In the genomic region with DNA sequence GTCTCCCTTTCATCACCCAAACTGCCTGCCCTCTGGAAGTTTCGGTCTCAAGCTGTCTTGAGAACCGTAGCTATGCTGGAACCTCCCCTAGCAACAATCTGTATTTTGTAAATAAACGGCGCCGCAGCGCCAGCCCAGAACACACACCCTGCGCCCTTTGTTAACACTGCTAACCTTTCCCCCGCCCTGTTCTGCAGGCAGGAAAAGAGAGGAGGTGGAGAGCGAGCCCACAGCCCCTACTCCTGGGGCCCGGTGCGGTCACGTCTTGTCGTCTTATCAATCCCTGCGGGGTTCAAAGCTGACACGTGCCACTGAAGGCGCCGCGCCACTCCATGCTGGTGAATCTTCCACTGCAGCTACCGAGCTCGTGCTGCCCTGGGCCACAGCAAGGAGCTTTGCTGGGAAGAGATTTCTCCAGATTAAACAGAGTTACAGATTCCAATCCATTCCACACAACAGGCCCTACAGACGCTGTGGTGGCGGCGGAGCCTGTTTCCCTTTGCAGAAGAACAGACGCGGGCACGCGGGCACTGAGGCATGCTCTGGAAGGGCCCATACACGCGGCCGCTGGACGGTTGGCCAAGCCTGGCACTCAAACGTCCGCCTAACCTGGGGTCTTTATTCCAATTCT, we compare ENCODE assay signal across 9 cellular contexts. TPM values are rescaled to one million over a fixed set of nuclear protein-coding genes. Genes with fewer than 3 reads are reported as not detected.
DNase-seq lines count a peak whose midpoint lies in the region; ATAC-seq, FAIRE-seq and TF ChIP-seq lines count a peak whose summit lies in the region.
"Had no signal": no experiment of that assay in that cellular context is flagged by ENCODE, and none has a peak within 500 bp of the region (broad histone marks: within the 10 kb centered on the region; RNA-seq: fewer than 3 reads in every experiment).

No MANE protein-coding gene starts in this region.

- no peaks in the 10 kb centered on the region for H3K4me1 Mint-ChIP-seq in osteocyte (ENCODE audit: unreplicated experiment)

- TF ChIP-seq RAD21 in H1 (IDR thresholded peaks at IDR 0.05 in 1 of 2, conservative IDR thresholded peaks at IDR 0.05 in 1 of 2; ENCODE audit: low read depth in 2 of 2, low read length in 2 of 2), result no peak

- peaks cover 2 to 5% of the 10 kb centered on the region in 2 experiments; a peak in 3 of 4 replicates for H3K9me3 ChIP-seq in H1 (ENCODE audit: insufficient read depth in 2 of 2, low read depth in 1 of 2, low read length in 1 of 2)
- H3K9me3 ChIP-seq: adrenal gland had no signal

- 86% methylated on average over 33 of the region's 33 CpGs; no CpG with 5 or more reads in 1 of the 2 experiments for WGBS in H1 (ENCODE audit: extremely low coverage in 1 of 2, insufficient coverage in 1 of 2, insufficient read length in 1 of 2, insufficient replicate concordance in 2 of 2, low coverage in 1 of 2, low lambda C conversion rate in 2 of 2, missing lambda C conversion rate in 1 of 2), 2 experiments

- H4K8ac ChIP-seq in H1 (ENCODE audit: extremely low read depth, insufficient read depth, low read length), result no peak overlapping the region

- no peak overlapping the region for H3K56ac ChIP-seq in H1 (replicated peaks; ENCODE audit: insufficient read length, low read depth, low read length)

- no peak overlapping the region for H2BK15ac ChIP-seq in H1 (ENCODE audit: low read length)

- no peak overlapping the region for H3K18ac ChIP-seq in H1 (ENCODE audit: extremely low read depth, low read length)

- no peak overlapping the region for H2BK20ac ChIP-seq in H1 (ENCODE audit: low read length)

- H3K79me2 ChIP-seq in H1 (ENCODE audit: control insufficient read depth in 1 of 2, insufficient read depth in 2 of 2, low read length in 2 of 2), result no peaks in the 10 kb centered on the region

- POLR2A ChIA-PET in H1 (lab: Charles Lee; ENCODE audit: partially characterized antibody), result interaction anchor here (1.6 kb wide), 1 partner anchor 133 kb away, joined by 3 read pairs; a partner anchor contains a TSS

- H3K4me2 ChIP-seq in H1 (ENCODE audit: insufficient read depth in 1 of 2, low read depth in 2 of 2, low read length in 2 of 2), result no peak overlapping the region

- TF ChIP-seq EP300 in H1 (IDR thresholded peaks at IDR 0.05; ENCODE audit: borderline replicate concordance in 1 of 2, low read depth in 2 of 2, low read length in 2 of 2), result no peak

- H2BK5ac ChIP-seq in H1 (ENCODE audit: low read depth, low read length), result no peak overlapping the region

- H2AFZ ChIP-seq in H1 (ENCODE audit: low read length), result no peak overlapping the region

- no peak overlapping the region for H3K23ac ChIP-seq in H1 (ENCODE audit: insufficient read length)

- H3K27ac Mint-ChIP-seq in osteocyte (ENCODE audit: unreplicated experiment), result no peak overlapping the region

- H2BK120ac ChIP-seq in H1 (replicated peaks; ENCODE audit: low read depth, low read length), result no peak overlapping the region

- no peaks in the 10 kb centered on the region; a peak in 1 of 7 replicates for H3K27me3 ChIP-seq in H1 (replicated peaks in 1 of 4; ENCODE audit: control insufficient read depth in 3 of 4, extremely low read depth in 1 of 4, insufficient read depth in 3 of 4, low read length in 3 of 4)
- H3K27me3 ChIP-seq: adrenal gland had no signal

- no peak overlapping the region for H3K4me3 ChIP-seq in H1 (ENCODE audit: extremely low read depth in 1 of 4, insufficient read depth in 2 of 4, low read depth in 3 of 4, low read length in 4 of 4)
- H3K4me3 ChIP-seq: adrenal gland had no signal

- peaks cover 0 to 4% of the 10 kb centered on the region in 2 experiments for H4K20me1 ChIP-seq in H1 (replicated peaks in 1 of 2; ENCODE audit: control insufficient read depth in 1 of 2, insufficient read depth in 2 of 2, low read length in 2 of 2)

- H2AK5ac ChIP-seq in H1 (ENCODE audit: low read depth, low read length), result no peak overlapping the region

- DNase-seq in ELF-1 (ENCODE audit: low read depth, low spot score) (peak; percentile 98), T-helper 1 cell (peak in 4 of 5 donors; percentile 40 to 72 (median 64)), H1 (ENCODE audit: low read depth in 1 of 2, low spot score in 2 of 2) (no peak), osteocyte (ENCODE audit: extremely low spot score, unreplicated experiment) (peak; percentile 84), NCI-H1105 (lab: John Stamatoyannopoulos, UW) (no peak)

- no peak overlapping the region for H3K4me3 Mint-ChIP-seq in osteocyte (ENCODE audit: unreplicated experiment)

- no peak overlapping the region for H4K5ac ChIP-seq in H1 (ENCODE audit: insufficient read length, low read depth, low read length)

- ATAC-seq in GM18498 (IDR thresholded peaks at IDR 0.05; ENCODE audit: unreplicated experiment) (no peak), HG03135 (IDR thresholded peaks at IDR 0.05; ENCODE audit: unreplicated experiment) (no peak), HG03354 (IDR thresholded peaks at IDR 0.05; ENCODE audit: poor library complexity, severe bottlenecking, unreplicated experiment) (no peak)

- TF ChIP-seq POLR2A in H1 (IDR thresholded peaks at IDR 0.05; ENCODE audit: control extremely low read depth in 1 of 2, low read depth in 2 of 2, low read length in 2 of 2), result no peak

- 0 out of 2 replicates have a peak overlapping the region, but pooled peaks have one; percentile 8 for H3K27ac ChIP-seq in H1 (ENCODE audit: low read depth, low read length)

- FAIRE-seq in H1 (lab: Jason Lieb, UNC), result no peak

- no peak overlapping the region for H3K4ac ChIP-seq in H1 (replicated peaks; ENCODE audit: insufficient read length, low read depth, low read length)

- no peak overlapping the region; the same call in 1 of the 2 replicates for H2BK12ac ChIP-seq in H1 (ENCODE audit: low read depth, low read length)

- TF ChIP-seq CTCF in H1 (IDR thresholded peaks at IDR 0.05; ENCODE audit: control extremely low read depth in 1 of 3, insufficient read depth in 1 of 3, low read depth in 1 of 3, low read length in 3 of 3), result no peak
- no peak for TF ChIP-seq CTCF in osteocyte (IDR thresholded peaks at IDR 0.05)

- no peaks in the 10 kb centered on the region for H3K36me3 Mint-ChIP-seq in osteocyte (ENCODE audit: unreplicated experiment)

- H4K91ac ChIP-seq in H1 (replicated peaks; ENCODE audit: insufficient read length, low read length), result no peak overlapping the region

- H3K79me1 ChIP-seq in H1 (ENCODE audit: low read depth, low read length), result peaks cover 2% of the 10 kb centered on the region; the same call in 1 of the 2 replicates

- H3K4me1 ChIP-seq in H1 (replicated peaks in 1 of 4; ENCODE audit: control insufficient read depth in 3 of 4, insufficient read depth in 4 of 4, low read length in 3 of 4), result no peaks in the 10 kb centered on the region; a peak in 1 of 7 replicates

- no peaks in the 10 kb centered on the region for H3K36me3 ChIP-seq in H1 (ENCODE audit: control insufficient read depth in 2 of 4, insufficient read depth in 4 of 4, low read length in 3 of 4)
- H3K36me3 ChIP-seq: adrenal gland had no signal

- H3K14ac ChIP-seq in H1 (ENCODE audit: insufficient read length), result no peak overlapping the region

- H3K9ac ChIP-seq in H1 (replicated peaks in 1 of 4; ENCODE audit: extremely low read depth in 1 of 4, low read depth in 3 of 4, low read length in 3 of 4), result no peak overlapping the region

- H3K23me2 ChIP-seq in H1 (ENCODE audit: low read depth, low read length), result no peaks in the 10 kb centered on the region

- H3K27me3 Mint-ChIP-seq in osteocyte (ENCODE audit: unreplicated experiment), result peaks cover 8% of the 10 kb centered on the region

- H3K9me3 Mint-ChIP-seq in osteocyte (ENCODE audit: unreplicated experiment), result no peaks in the 10 kb centered on the region

- CTCF ChIA-PET in H1 (lab: Charles Lee; ENCODE audit: partially characterized antibody), result interaction anchor here (1.0 to 3.2 kb wide), 8 partner anchors 14 to 116 kb away, joined by 3 to 29 read pairs (median 4); no protein-coding TSS in a partner anchor

TF ChIP-seq in H1, 55 proteins besides CTCF, POLR2A, EP300 and RAD21:
- TF ChIP-seq CREB1 (IDR thresholded peaks at IDR 0.05), result no peak
- no peak for TF ChIP-seq BRCA1 (IDR thresholded peaks at IDR 0.05; ENCODE audit: low read depth, low read length)
- no peak for TF ChIP-seq BACH1 (IDR thresholded peaks at IDR 0.05; ENCODE audit: low read length)
- no peak for TF ChIP-seq CBX8 (IDR thresholded peaks at IDR 0.05; ENCODE audit: borderline replicate concordance, low read depth, low read length)
- no peak for TF ChIP-seq KDM4A (IDR thresholded peaks at IDR 0.05; ENCODE audit: low read depth, low read length, severe bottlenecking)
- no peak for TF ChIP-seq ZNF274 (IDR thresholded peaks at IDR 0.05; ENCODE audit: borderline replicate concordance, extremely low read depth, low read length)
- TF ChIP-seq POU5F1 (IDR thresholded peaks at IDR 0.05; ENCODE audit: low read depth, low read length), result no peak
- no peak for TF ChIP-seq SUZ12 (IDR thresholded peaks at IDR 0.05; ENCODE audit: low read length)
- TF ChIP-seq MAFK (IDR thresholded peaks at IDR 0.05; ENCODE audit: low read depth, low read length), result no peak
- no peak for TF ChIP-seq FOSL1 (IDR thresholded peaks at IDR 0.05; ENCODE audit: insufficient read depth, low read depth, low read length)
- TF ChIP-seq, protein P1, sequence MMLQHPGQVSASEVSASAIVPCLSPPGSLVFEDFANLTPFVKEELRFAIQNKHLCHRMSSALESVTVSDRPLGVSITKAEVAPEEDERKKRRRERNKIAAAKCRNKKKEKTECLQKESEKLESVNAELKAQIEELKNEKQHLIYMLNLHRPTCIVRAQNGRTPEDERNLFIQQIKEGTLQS (IDR thresholded peaks at IDR 0.05; ENCODE audit: insufficient read depth, low read depth, low read length), result no peak
- TF ChIP-seq CBX5 (IDR thresholded peaks at IDR 0.05; ENCODE audit: low read depth, low read length), result no peak
- TF ChIP-seq POLR2AphosphoS5 (IDR thresholded peaks at IDR 0.05; ENCODE audit: low read depth, low read length), result no peak
- no peak for TF ChIP-seq SIRT6 (IDR thresholded peaks at IDR 0.05; ENCODE audit: low read length)
- no peak for TF ChIP-seq TEAD4 (IDR thresholded peaks at IDR 0.05; ENCODE audit: low read depth, low read length)
TF ChIP-seq in H1: peak in this region for 0.

RNA-seq across cellular contexts. Expression of a gene that starts 25.3 kb away (rescaled TPM):
- 1.9 and 2.5 TPM in 2 replicates for total RNA-seq in H1 (2021; fragmentation: NEBNext Ultra II Directional; extraction: Animal tissue kit (Norgen Biotek cat#: 25700))
- polyA plus RNA-seq in H1 (2011; rRNA removed), result 0.29 and 0.57 TPM in 2 replicates
- polyA plus RNA-seq in H1 (2011; cell fraction: cytosol; rRNA removed), result 0.36 TPM
- 2.7 TPM for polyA plus RNA-seq in H1 (2011; cell fraction: nucleus; rRNA removed)
- polyA plus RNA-seq in H1 (2012, experiment 1 of 2), result 0.84 to 1.5 TPM (median 1.4 TPM) in 4 replicates
- 0.24 TPM for polyA plus RNA-seq in H1 (2012, experiment 2 of 2)
- polyA plus RNA-seq in H1 (2013, experiment 1 of 2), result 0.79 TPM
- 0.55 TPM for polyA plus RNA-seq in H1 (2013, experiment 2 of 2)
- 0.85 and 1.1 TPM in 2 replicates for polyA minus RNA-seq in H1 (2011; rRNA and poly(A)+ RNA removed)
- polyA minus RNA-seq in H1 (2011; cell fraction: cytosol; rRNA and poly(A)+ RNA removed), result 1.3 TPM
- 1.6 TPM for polyA minus RNA-seq in H1 (2011; cell fraction: nucleus; rRNA and poly(A)+ RNA removed)
- total RNA-seq in osteocyte, result not detected in 2 replicates

Comparison
In these comparisons a context has a peak if more than half of its experiments do, and no peak if none do; other contexts are left out.
1. DNase-seq: peak in ELF-1 (single experiment), T-helper 1 cell (4 of 5) and osteocyte (single experiment); none in H1 (0 of 2) and NCI-H1105 (single experiment).